ENCODE assay signal across 2 cellular contexts in genomic region chr10:12333382-12334185, GRCh38.
TF ChIP-seq lines count a peak whose summit lies in the region.

No MANE protein-coding gene starts in this region.

TF ChIP-seq in IMR-90, 13 proteins besides CTCF, POLR2A, EP300 and RAD21:
- no peak for TF ChIP-seq RCOR1 (IDR thresholded peaks at IDR 0.05; ENCODE audit: insufficient replicate concordance, low read length)
- TF ChIP-seq, protein P1, sequence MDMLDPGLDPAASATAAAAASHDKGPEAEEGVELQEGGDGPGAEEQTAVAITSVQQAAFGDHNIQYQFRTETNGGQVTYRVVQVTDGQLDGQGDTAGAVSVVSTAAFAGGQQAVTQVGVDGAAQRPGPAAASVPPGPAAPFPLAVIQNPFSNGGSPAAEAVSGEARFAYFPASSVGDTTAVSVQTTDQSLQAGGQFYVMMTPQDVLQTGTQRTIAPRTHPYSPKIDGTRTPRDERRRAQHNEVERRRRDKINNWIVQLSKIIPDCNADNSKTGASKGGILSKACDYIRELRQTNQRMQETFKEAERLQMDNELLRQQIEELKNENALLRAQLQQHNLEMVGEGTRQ (IDR thresholded peaks at IDR 0.05; ENCODE audit: low read depth, low read length): no peak
- peak; percentile 90 for TF ChIP-seq CEBPB (IDR thresholded peaks at IDR 0.05; ENCODE audit: low read depth, low read length)
- peak; percentile 27; the same call in 1 of the 2 replicates for TF ChIP-seq MAZ (IDR thresholded peaks at IDR 0.05; ENCODE audit: borderline replicate concordance, low read depth, low read length)
- TF ChIP-seq MAFK (IDR thresholded peaks at IDR 0.05; ENCODE audit: low read depth, low read length): peak; percentile 47; the same call in 1 of the 2 replicates
- TF ChIP-seq FOS (IDR thresholded peaks at IDR 0.05; ENCODE audit: low read depth, low read length): peak; percentile 92
- peak; percentile 39; the same call in 1 of the 2 replicates for TF ChIP-seq MXI1 (IDR thresholded peaks at IDR 0.05; ENCODE audit: borderline replicate concordance, low read depth, low read length)
- peak; percentile 50 for TF ChIP-seq BHLHE40 (IDR thresholded peaks at IDR 0.05; ENCODE audit: low read depth, low read length)

TF ChIP-seq in SK-N-SH, 30 proteins besides CTCF, POLR2A, EP300 and RAD21:
- TF ChIP-seq MEF2A (IDR thresholded peaks at IDR 0.05; ENCODE audit: borderline replicate concordance, low read depth) (peak; percentile 82), RCOR1 (IDR thresholded peaks at IDR 0.05; ENCODE audit: low read length) (no peak), NRF1 (IDR thresholded peaks at IDR 0.05; ENCODE audit: low read depth, low read length) (no peak), REST (IDR thresholded peaks at IDR 0.05; ENCODE audit: low read depth, low read length) (peak; percentile 47; the same call in 1 of the 2 replicates), CHD2 (IDR thresholded peaks at IDR 0.05; ENCODE audit: low read length, partially characterized antibody) (no peak), SMC3 (IDR thresholded peaks at IDR 0.05; ENCODE audit: low read depth, low read length) (no peak), RFX5 (IDR thresholded peaks at IDR 0.05; ENCODE audit: low read length) (0 out of 2 replicates have a peak, but pooled peaks have one; percentile 13), POLR2AphosphoS5 (IDR thresholded peaks at IDR 0.05; ENCODE audit: low read depth, low read length) (peak; percentile 71), TAF1 (IDR thresholded peaks at IDR 0.05; ENCODE audit: borderline replicate concordance, low read depth, low read length) (no peak), JUND (IDR thresholded peaks at IDR 0.05) (peak; percentile 89), GABPA (IDR thresholded peaks at IDR 0.05; ENCODE audit: low read depth) (no peak), TEAD4 (IDR thresholded peaks at IDR 0.05; ENCODE audit: borderline replicate concordance, insufficient read depth) (peak; percentile 83), SIN3A (IDR thresholded peaks at IDR 0.05; ENCODE audit: borderline replicate concordance, low read depth, low read length) (peak; percentile 69; the same call in 1 of the 2 replicates), MAX (IDR thresholded peaks at IDR 0.05; ENCODE audit: low read depth) (no peak; the same call in 1 of the 2 replicates), MXI1 (IDR thresholded peaks at IDR 0.05; ENCODE audit: low read depth, low read length) (no peak), RXRA (IDR thresholded peaks at IDR 0.05; ENCODE audit: borderline replicate concordance, low read depth) (peak; percentile 80; the same call in 1 of the 2 replicates), TCF12 (IDR thresholded peaks at IDR 0.05) (peak; percentile 90), ELF1 (IDR thresholded peaks at IDR 0.05) (peak; percentile 46; the same call in 1 of the 2 replicates), PBX3 (IDR thresholded peaks at IDR 0.05) (no peak; the same call in none of the 2 replicates), FOXM1 (IDR thresholded peaks at IDR 0.05; ENCODE audit: low read depth) (peak; percentile 72; the same call in 1 of the 2 replicates), FOXJ3 (CRISPR knock-in tag; IDR thresholded peaks at IDR 0.05) (no peak), NFIC (IDR thresholded peaks at IDR 0.05; ENCODE audit: borderline replicate concordance) (peak; percentile 86), EZH2phosphoT487 (IDR thresholded peaks at IDR 0.05; ENCODE audit: borderline replicate concordance, low read depth) (no peak), GATA2 (CRISPR knock-in tag; IDR thresholded peaks at IDR 0.05) (no peak), FOSL2 (IDR thresholded peaks at IDR 0.05; ENCODE audit: borderline replicate concordance, low read depth) (peak; percentile 86), YY1 (IDR thresholded peaks at IDR 0.05; ENCODE audit: low read depth) (0 out of 2 replicates have a peak, but pooled peaks have one; percentile 19)
- TF ChIP-seq, protein P2, sequence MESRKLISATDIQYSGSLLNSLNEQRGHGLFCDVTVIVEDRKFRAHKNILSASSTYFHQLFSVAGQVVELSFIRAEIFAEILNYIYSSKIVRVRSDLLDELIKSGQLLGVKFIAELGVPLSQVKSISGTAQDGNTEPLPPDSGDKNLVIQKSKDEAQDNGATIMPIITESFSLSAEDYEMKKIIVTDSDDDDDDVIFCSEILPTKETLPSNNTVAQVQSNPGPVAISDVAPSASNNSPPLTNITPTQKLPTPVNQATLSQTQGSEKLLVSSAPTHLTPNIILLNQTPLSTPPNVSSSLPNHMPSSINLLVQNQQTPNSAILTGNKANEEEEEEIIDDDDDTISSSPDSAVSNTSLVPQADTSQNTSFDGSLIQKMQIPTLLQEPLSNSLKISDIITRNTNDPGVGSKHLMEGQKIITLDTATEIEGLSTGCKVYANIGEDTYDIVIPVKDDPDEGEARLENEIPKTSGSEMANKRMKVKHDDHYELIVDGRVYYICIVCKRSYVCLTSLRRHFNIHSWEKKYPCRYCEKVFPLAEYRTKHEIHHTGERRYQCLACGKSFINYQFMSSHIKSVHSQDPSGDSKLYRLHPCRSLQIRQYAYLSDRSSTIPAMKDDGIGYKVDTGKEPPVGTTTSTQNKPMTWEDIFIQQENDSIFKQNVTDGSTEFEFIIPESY (IDR thresholded peaks at IDR 0.05; ENCODE audit: borderline replicate concordance, low read depth): no peak
- TF ChIP-seq, protein P3, sequence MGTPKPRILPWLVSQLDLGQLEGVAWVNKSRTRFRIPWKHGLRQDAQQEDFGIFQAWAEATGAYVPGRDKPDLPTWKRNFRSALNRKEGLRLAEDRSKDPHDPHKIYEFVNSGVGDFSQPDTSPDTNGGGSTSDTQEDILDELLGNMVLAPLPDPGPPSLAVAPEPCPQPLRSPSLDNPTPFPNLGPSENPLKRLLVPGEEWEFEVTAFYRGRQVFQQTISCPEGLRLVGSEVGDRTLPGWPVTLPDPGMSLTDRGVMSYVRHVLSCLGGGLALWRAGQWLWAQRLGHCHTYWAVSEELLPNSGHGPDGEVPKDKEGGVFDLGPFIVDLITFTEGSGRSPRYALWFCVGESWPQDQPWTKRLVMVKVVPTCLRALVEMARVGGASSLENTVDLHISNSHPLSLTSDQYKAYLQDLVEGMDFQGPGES (IDR thresholded peaks at IDR 0.05; ENCODE audit: low read depth, low read length): no peak
- TF ChIP-seq, protein P4, sequence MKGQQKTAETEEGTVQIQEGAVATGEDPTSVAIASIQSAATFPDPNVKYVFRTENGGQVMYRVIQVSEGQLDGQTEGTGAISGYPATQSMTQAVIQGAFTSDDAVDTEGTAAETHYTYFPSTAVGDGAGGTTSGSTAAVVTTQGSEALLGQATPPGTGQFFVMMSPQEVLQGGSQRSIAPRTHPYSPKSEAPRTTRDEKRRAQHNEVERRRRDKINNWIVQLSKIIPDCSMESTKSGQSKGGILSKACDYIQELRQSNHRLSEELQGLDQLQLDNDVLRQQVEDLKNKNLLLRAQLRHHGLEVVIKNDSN (IDR thresholded peaks at IDR 0.05; ENCODE audit: borderline replicate concordance, low read depth): 0 out of 2 replicates have a peak, but pooled peaks have one; percentile 9
